1 cellular context compared by ENCODE assay signal in genomic region chr16:51146256-51146924, GRCh38.
TF ChIP-seq lines count a peak whose summit lies in the region.

No MANE protein-coding gene starts in this region.

TF ChIP-seq in GM23338, 12 proteins besides CTCF, POLR2A, EP300 and RAD21 (continued from another document):
- no peak for TF ChIP-seq ZNF462 (CRISPR knock-in tag; IDR thresholded peaks at IDR 0.05)
- no peak for TF ChIP-seq EZH2phosphoT487 (IDR thresholded peaks at IDR 0.05; ENCODE audit: unreplicated experiment)
- TF ChIP-seq ZNF114 (CRISPR knock-in tag; IDR thresholded peaks at IDR 0.05): no peak
- no peak for TF ChIP-seq POLR2AphosphoS5 (IDR thresholded peaks at IDR 0.05; ENCODE audit: low read depth)
- no peak for TF ChIP-seq NANOG (IDR thresholded peaks at IDR 0.05; ENCODE audit: borderline replicate concordance)
- no peak for TF ChIP-seq REST (IDR thresholded peaks at IDR 0.05; ENCODE audit: unreplicated experiment)
- TF ChIP-seq CREB1 (CRISPR knock-in tag; IDR thresholded peaks at IDR 0.05; ENCODE audit: low read depth): no peak
- no peak for TF ChIP-seq EZH2 (IDR thresholded peaks at IDR 0.05; ENCODE audit: low read depth, unreplicated experiment)
- no peak for TF ChIP-seq ZNF331 (CRISPR knock-in tag; IDR thresholded peaks at IDR 0.05; ENCODE audit: low read depth)
- no peak for TF ChIP-seq STAT1 (IDR thresholded peaks at IDR 0.05; ENCODE audit: unreplicated experiment)
